1 cellular context compared by ENCODE assay signal in genomic region chr16:1146409-1146808, GRCh38.
TF ChIP-seq lines count a peak whose summit lies in the region.

No MANE protein-coding gene starts in this region.

TF ChIP-seq in WTC11, 78 proteins besides CTCF, POLR2A, EP300 and RAD21 (continued from another document):
- TF ChIP-seq, protein P1, sequence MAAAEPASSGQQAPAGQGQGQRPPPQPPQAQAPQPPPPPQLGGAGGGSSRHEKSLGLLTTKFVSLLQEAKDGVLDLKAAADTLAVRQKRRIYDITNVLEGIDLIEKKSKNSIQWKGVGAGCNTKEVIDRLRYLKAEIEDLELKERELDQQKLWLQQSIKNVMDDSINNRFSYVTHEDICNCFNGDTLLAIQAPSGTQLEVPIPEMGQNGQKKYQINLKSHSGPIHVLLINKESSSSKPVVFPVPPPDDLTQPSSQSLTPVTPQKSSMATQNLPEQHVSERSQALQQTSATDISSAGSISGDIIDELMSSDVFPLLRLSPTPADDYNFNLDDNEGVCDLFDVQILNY (CRISPR knock-in tag; IDR thresholded peaks at IDR 0.05), result no peak
- TF ChIP-seq CBFB (CRISPR knock-in tag; IDR thresholded peaks at IDR 0.05; ENCODE audit: low read depth), result no peak
- TF ChIP-seq GTF2I (CRISPR knock-in tag; conservative IDR thresholded peaks at IDR 0.05), result no peak
- TF ChIP-seq SMAD3 (CRISPR knock-in tag; IDR thresholded peaks at IDR 0.05; ENCODE audit: borderline replicate concordance), result no peak
- no peak for TF ChIP-seq NR3C1 (CRISPR knock-in tag; conservative IDR thresholded peaks at IDR 0.05; ENCODE audit: low read depth)
